In genomic region chr1:27496604-27497155, GRCh38 we compare ENCODE assay signal across 11 cellular contexts.
DNase-seq lines count a peak whose midpoint lies in the region; ATAC-seq and TF ChIP-seq lines count a peak whose summit lies in the region.
"Had no signal": no experiment of that assay in that cellular context is flagged by ENCODE, and none has a peak within 500 bp of the region (broad histone marks: within the 10 kb centered on the region; RNA-seq: fewer than 3 reads in every experiment).

No MANE protein-coding gene starts in this region.

- H3K27ac ChIP-seq in BLaER1 treated with 17β-estradiol and CSF1 and Interleukin-3, amounts not matched to agents 10 nM and 100 nM = no peak overlapping the region
- H3K27ac ChIP-seq in muscle layer of duodenum (ENCODE audit: low read length) = no peak overlapping the region
- H3K27ac ChIP-seq: gastrocnemius medialis had no signal

- peaks cover 18 to 38% (median 30%) of the 10 kb centered on the region in 10 experiments for H3K4me1 ChIP-seq in BLaER1 treated with 17β-estradiol and CSF1 and Interleukin-3, amounts not matched to agents 10 nM and 100 nM
- H3K4me1 ChIP-seq in muscle layer of duodenum (ENCODE audit: control insufficient read depth in 1 of 2, insufficient read depth in 2 of 2, low read length in 2 of 2) = peaks cover 12 to 18% of the 10 kb centered on the region in 2 donors

- H4K20me1 ChIP-seq in BLaER1 treated with 17β-estradiol and CSF1 and Interleukin-3, amounts not matched to agents 10 nM and 100 nM = no peaks in the 10 kb centered on the region

- no peaks in the 10 kb centered on the region for H3K36me3 ChIP-seq in BLaER1 treated with 17β-estradiol and CSF1 and Interleukin-3, amounts not matched to agents 10 nM and 100 nM
- no peaks in the 10 kb centered on the region for H3K36me3 ChIP-seq in muscle layer of duodenum (ENCODE audit: control insufficient read depth in 1 of 2, insufficient read depth in 2 of 2, low read length in 2 of 2)
- H3K36me3 ChIP-seq: gastrocnemius medialis had no signal

- no peaks in the 10 kb centered on the region for H3K27me3 ChIP-seq in BLaER1 treated with 17β-estradiol and CSF1 and Interleukin-3, amounts not matched to agents 10 nM and 100 nM
- no peaks in the 10 kb centered on the region for H3K27me3 ChIP-seq in muscle layer of duodenum (ENCODE audit: low read depth, low read length)
- H3K27me3 ChIP-seq: gastrocnemius medialis had no signal

- no peaks in the 10 kb centered on the region for H3K9me3 ChIP-seq in BLaER1 treated with 17β-estradiol and CSF1 and Interleukin-3, amounts not matched to agents 10 nM and 100 nM (replicated peaks in 1 of 11)
- no peaks in the 10 kb centered on the region for H3K9me3 ChIP-seq in muscle layer of duodenum (ENCODE audit: control insufficient read depth in 1 of 2, low read length in 2 of 2)
- H3K9me3 ChIP-seq: gastrocnemius medialis had no signal

- ATAC-seq in HG03280 (IDR thresholded peaks at IDR 0.05; ENCODE audit: unreplicated experiment) = no peak
- ATAC-seq in GM18870 (IDR thresholded peaks at IDR 0.05; ENCODE audit: unreplicated experiment) = no peak
- ATAC-seq: gastrocnemius medialis had no signal

- DNase-seq in NCI-H526 (lab: John Stamatoyannopoulos, UW) = peak; percentile 62 to 78
- DNase-seq in epithelial cell of esophagus (ENCODE audit: low read depth) = no peak
- no peak for DNase-seq in foreskin melanocyte
- no peak for DNase-seq in SKM-1 treated with dmso at 0.1 percent for 144 hours (lab: John Stamatoyannopoulos, UW; ENCODE audit: unreplicated experiment)
- DNase-seq: gastrocnemius medialis; NCI-H2081; stimulated activated CD4-positive, alpha-beta T cell treated with anti-CD3 and anti-CD28 coated beads, Interleukin-15, amount 100 ng/mL, for 24 hours had no signal

- H3K4me3 ChIP-seq in BLaER1 treated with 17β-estradiol and CSF1 and Interleukin-3, amounts not matched to agents 10 nM and 100 nM = no peak overlapping the region
- no peak overlapping the region for H3K4me3 ChIP-seq in epithelial cell of esophagus (ENCODE audit: low read length)
- H3K4me3 ChIP-seq in muscle layer of duodenum (ENCODE audit: low read depth in 1 of 2, low read length in 2 of 2) = peak overlapping the region; percentile 21 to 25
- H3K4me3 ChIP-seq: gastrocnemius medialis had no signal

- H3K4me2 ChIP-seq in BLaER1 treated with 17β-estradiol and CSF1 and Interleukin-3, amounts not matched to agents 10 nM and 100 nM = peak overlapping the region; percentile 24 to 74 (median 58); a peak in 18 of 22 replicates

- TF ChIP-seq CTCF in epithelial cell of esophagus (IDR thresholded peaks at IDR 0.05; ENCODE audit: insufficient read depth, low read depth, low read length, missing control alignments) = peak; percentile 42

- peak overlapping the region in 4 of 11 experiments; percentile 22 to 54 (median 36); a peak in 5 of 22 replicates for H3K9ac ChIP-seq in BLaER1 treated with 17β-estradiol and CSF1 and Interleukin-3, amounts not matched to agents 10 nM and 100 nM

Comparison
In these comparisons a context has a peak if more than half of its experiments do, and no peak if none do; other contexts are left out.
1. H3K4me3 ChIP-seq: peak in muscle layer of duodenum (2 of 2); none in BLaER1 treated with 17β-estradiol and CSF1 and Interleukin-3, amounts not matched to agents 10 nM and 100 nM (0 of 10) and epithelial cell of esophagus (single experiment).
2. DNase-seq: peak in NCI-H526 (2 of 2); none in epithelial cell of esophagus (single experiment), foreskin melanocyte (single experiment) and SKM-1 treated with dmso at 0.1 percent for 144 hours (single experiment).